35 cellular contexts compared by ENCODE assay signal in genomic region chr12:130547480-130548155, GRCh38.
"Had no signal": no experiment of that assay in that cellular context is flagged by ENCODE, and none has a peak within 500 bp of the region (broad histone marks: within the 10 kb centered on the region; RNA-seq: fewer than 3 reads in every experiment).

No MANE protein-coding gene starts in this region.

- H3K27ac ChIP-seq: brain microvascular endothelial cell, coronary artery, esophagus muscularis mucosa, foreskin keratinocyte, gastrocnemius medialis, heart right ventricle, WERI-Rb-1 had no signal

- H3K36me3 Mint-ChIP-seq: activated CD8-positive, alpha-beta memory T cell treated with anti-CD3 and anti-CD28 coated beads, Interleukin-2, amount 10 ng/mL, durations not matched to agents 7 days and 5 days; activated naive CD8-positive, alpha-beta T cell had no signal

- H3K4me3 ChIP-seq: coronary artery, dorsolateral prefrontal cortex, esophagus muscularis mucosa, gastrocnemius medialis, heart right ventricle had no signal

- H3K4me1 ChIP-seq: esophagus muscularis mucosa, foreskin keratinocyte, gastrocnemius medialis, heart right ventricle had no signal

- H3K36me3 ChIP-seq: brain microvascular endothelial cell, esophagus muscularis mucosa, gastrocnemius medialis, heart right ventricle, WERI-Rb-1 had no signal

- FAIRE-seq: astrocyte, bronchial epithelial cell had no signal

- DNase-seq: activated B cell treated with CpG ODN at 0.5 μM for 24 hours; activated CD4-positive, alpha-beta T cell treated with anti-CD3 and anti-CD28 coated beads for 48 hours; activated CD4-positive, alpha-beta T cell treated with anti-CD3 and anti-CD28 coated beads, Interleukin-2, amount 50 U/mL, for 1 hour; activated CD4-positive, alpha-beta T cell treated with anti-CD3 and anti-CD28 coated beads, Interleukin-2, amount 50 U/mL, for 48 hours; activated CD8-positive, alpha-beta memory T cell treated with anti-CD3 and anti-CD28 coated beads, Interleukin-2, amount 10 ng/mL, durations not matched to agents 7 days and 5 days; activated CD8-positive, alpha-beta memory T cell treated with anti-CD3 and anti-CD28 coated beads, Interleukin-2, amount 50 U/mL, for 4 hours; activated CD8-positive, alpha-beta T cell treated with anti-CD3 and anti-CD28 coated beads, Interleukin-2, amount 10 ng/mL, durations not matched to agents 7 days and 5 days; activated effector memory CD4-positive, alpha-beta T cell treated with anti-CD3 and anti-CD28 coated beads, Interleukin-2, amount 50 U/mL, for 16 hours; activated naive CD4-positive, alpha-beta T cell treated with anti-CD3 and anti-CD28 coated beads for 36 hours; activated T-cell treated with anti-CD3 and anti-CD28 coated beads, Interleukin-2, amount 50 U/mL, for 1 hour; activated T-cell treated with anti-CD3 and anti-CD28 coated beads, Interleukin-2, amount 50 U/mL, for 48 hours; amniotic stem cell; brain microvascular endothelial cell; dorsolateral prefrontal cortex; effector memory CD8-positive, alpha-beta T cell; erythroblast; foreskin keratinocyte; gastrocnemius medialis; glutamatergic neuron; heart right ventricle; T-helper 1 cell; T-helper 17 cell; T1000; WERI-Rb-1 had no signal

- H3K4me1 Mint-ChIP-seq: activated B cell treated with CpG ODN at 0.5 μM for 24 hours; activated CD8-positive, alpha-beta memory T cell treated with anti-CD3 and anti-CD28 coated beads, Interleukin-2, amount 10 ng/mL, durations not matched to agents 7 days and 5 days; central memory CD8-positive, alpha-beta T cell; T-helper 17 cell had no signal

- H3K27ac Mint-ChIP-seq: activated B cell treated with CpG ODN at 0.5 μM for 24 hours; activated CD8-positive, alpha-beta memory T cell treated with anti-CD3 and anti-CD28 coated beads, Interleukin-2, amount 10 ng/mL, durations not matched to agents 7 days and 5 days; activated CD8-positive, alpha-beta T cell treated with anti-CD3 and anti-CD28 coated beads, Interleukin-2, amount 10 ng/mL, durations not matched to agents 7 days and 5 days; activated naive CD4-positive, alpha-beta T cell treated with anti-CD3 and anti-CD28 coated beads for 36 hours; activated naive CD8-positive, alpha-beta T cell; activated T-helper 1 cell treated with anti-CD3 and anti-CD28 coated beads, Interleukin-12 subunit alpha, Interleukin-12 subunit beta, Interleukin-2, Interleukin-4 antibody, amounts not matched to agents 30 ng/mL and 10 ng/mL and 1 ng/mL, durations not matched to agents 14 hours and 24 hours and 36 hours; activated T-helper 2 cell treated with anti-CD3 and anti-CD28 coated beads, Interferon-gamma antibody, Interleukin-2, Interleukin-4, amounts not matched to agents 10 μg/mL and 5 μg/mL and 100 μg/mL, durations not matched to agents 14 hours and 24 hours and 36 hours; dendritic cell treated with granulocyte-macrophage colony-stimulating factor and Interleukin-4, amounts not matched to agents 40 ng/mL and 50 ng/mL, for 4 days; effector memory CD8-positive, alpha-beta T cell; T-helper 17 cell; T-helper 2 cell treated with Interferon-gamma antibody and Interleukin-4, amounts not matched to agents 5 μg/mL and 100 μg/mL, for 36 hours had no signal

- H3K27me3 Mint-ChIP-seq: activated B cell treated with CpG ODN at 0.5 μM for 24 hours; activated CD8-positive, alpha-beta memory T cell treated with anti-CD3 and anti-CD28 coated beads, Interleukin-2, amount 10 ng/mL, durations not matched to agents 7 days and 5 days; central memory CD8-positive, alpha-beta T cell; dendritic cell treated with granulocyte-macrophage colony-stimulating factor and Interleukin-4, amounts not matched to agents 40 ng/mL and 50 ng/mL, for 4 days; effector memory CD8-positive, alpha-beta T cell had no signal

- H3K27me3 ChIP-seq: brain microvascular endothelial cell, esophagus muscularis mucosa, foreskin keratinocyte, gastrocnemius medialis had no signal

- ATAC-seq: activated CD4-positive, CD25-positive, alpha-beta regulatory T cell treated with anti-CD3 and anti-CD28 coated beads, Interleukin-2, amount 50 U/mL, for 24 hours; activated CD8-positive, alpha-beta memory T cell treated with anti-CD3 and anti-CD28 coated beads, Interleukin-2, amount 10 ng/mL, durations not matched to agents 7 days and 5 days; activated CD8-positive, alpha-beta T cell treated with anti-CD3 and anti-CD28 coated beads, Interleukin-2, amount 10 ng/mL, durations not matched to agents 7 days and 5 days; effector memory CD8-positive, alpha-beta T cell; foreskin keratinocyte; gastrocnemius medialis; heart right ventricle; T-helper 17 cell had no signal

- H3K4me3 Mint-ChIP-seq: activated B cell treated with CpG ODN at 0.5 μM for 24 hours; activated CD8-positive, alpha-beta memory T cell treated with anti-CD3 and anti-CD28 coated beads, Interleukin-2, amount 10 ng/mL, durations not matched to agents 7 days and 5 days; activated CD8-positive, alpha-beta T cell treated with anti-CD3 and anti-CD28 coated beads, Interleukin-2, amount 10 ng/mL, durations not matched to agents 7 days and 5 days; activated naive CD4-positive, alpha-beta T cell treated with anti-CD3 and anti-CD28 coated beads for 36 hours; activated naive CD8-positive, alpha-beta T cell; activated T-helper 1 cell treated with anti-CD3 and anti-CD28 coated beads, Interleukin-12 subunit alpha, Interleukin-12 subunit beta, Interleukin-2, Interleukin-4 antibody, amounts not matched to agents 30 ng/mL and 10 ng/mL and 1 ng/mL, durations not matched to agents 14 hours and 24 hours and 36 hours; central memory CD8-positive, alpha-beta T cell; dendritic cell treated with granulocyte-macrophage colony-stimulating factor and Interleukin-4, amounts not matched to agents 40 ng/mL and 50 ng/mL, for 4 days; effector memory CD8-positive, alpha-beta T cell; T-helper 17 cell; T-helper 2 cell treated with Interferon-gamma antibody and Interleukin-4, amounts not matched to agents 5 μg/mL and 100 μg/mL, for 36 hours had no signal
